In genomic region chr4:8405516-8405875, GRCh38 we compare ENCODE assay signal across 15 cellular contexts. TPM values are rescaled to one million over a fixed set of nuclear protein-coding genes. Genes with fewer than 3 reads are reported as not detected.
DNase-seq lines count a peak whose midpoint lies in the region; ATAC-seq and TF ChIP-seq lines count a peak whose summit lies in the region.
"Had no signal": no experiment of that assay in that cellular context is flagged by ENCODE, and none has a peak within 500 bp of the region (broad histone marks: within the 10 kb centered on the region; RNA-seq: fewer than 3 reads in every experiment).

No MANE protein-coding gene starts in this region.

- H3K4me3 ChIP-seq in left ventricle myocardium inferior (no peak overlapping the region), esophagus muscularis mucosa (no peak overlapping the region), upper lobe of right lung (no peak overlapping the region)
- no peak overlapping the region for H3K4me3 ChIP-seq in effector memory CD4-positive, alpha-beta T cell (ENCODE audit: insufficient read depth, low read depth, low read length, poor library complexity, severe bottlenecking)
- H3K4me3 ChIP-seq: GM23338 had no signal

- TF ChIP-seq EP300 in esophagus muscularis mucosa (IDR thresholded peaks at IDR 0.05) = no peak

- TF ChIP-seq CTCF in left ventricle myocardium inferior (IDR thresholded peaks at IDR 0.05; ENCODE audit: borderline replicate concordance) = no peak
- no peak for TF ChIP-seq CTCF in esophagus muscularis mucosa (IDR thresholded peaks at IDR 0.05)
- TF ChIP-seq CTCF in upper lobe of right lung (IDR thresholded peaks at IDR 0.05) = no peak

- H3K27ac ChIP-seq in left ventricle myocardium inferior (replicated peaks) = peak overlapping the region; percentile 70
- H3K27ac ChIP-seq in esophagus muscularis mucosa (replicated peaks in 1 of 4) = peak overlapping the region; percentile 12 to 88 (median 68)
- H3K27ac ChIP-seq in upper lobe of right lung = no peak overlapping the region
- H3K27ac ChIP-seq in effector memory CD4-positive, alpha-beta T cell (ENCODE audit: insufficient read depth, low read length, poor library complexity, severe bottlenecking) = no peak overlapping the region
- H3K27ac ChIP-seq: C4-2B, HL-60 had no signal

- no peak for TF ChIP-seq POLR2A in esophagus muscularis mucosa (IDR thresholded peaks at IDR 0.05; ENCODE audit: low read depth)

- WGBS in esophagus muscularis mucosa = 72% methylated on average over 4 of the region's 9 CpGs

- H3K36me3 ChIP-seq in left ventricle myocardium inferior (peaks cover 40% of the 10 kb centered on the region), esophagus muscularis mucosa (peaks cover 25 to 67% (median 63%) of the 10 kb centered on the region in 4 donors), upper lobe of right lung (peaks cover 22% of the 10 kb centered on the region)
- H3K36me3 ChIP-seq in effector memory CD4-positive, alpha-beta T cell (ENCODE audit: control insufficient read depth, insufficient read depth, low read length) = peaks cover 8% of the 10 kb centered on the region

- intact Hi-C loops in left ventricle myocardium inferior (cut with micrococcal nuclease) (no loop called here), cardiac septum (cut with DNase I) (no loop called here), esophagus muscularis mucosa (cut with DNase I) (loop anchor here (10.0 kb wide), 1 partner anchor 231 kb away; no protein-coding TSS in a partner anchor), upper lobe of right lung (cut with DNase I) (no loop called here)

- DNase-seq in left ventricle myocardium inferior = no peak
- no peak for DNase-seq in cardiac septum (ENCODE audit: low spot score)
- peak; percentile 9 for DNase-seq in D341Med (ENCODE audit: low spot score)
- DNase-seq in esophagus muscularis mucosa (ENCODE audit: extremely low spot score) = no peak
- DNase-seq in upper lobe of right lung = peak; percentile 40
- DNase-seq in activated CD8-positive, alpha-beta memory T cell treated with anti-CD3 and anti-CD28 coated beads, Interleukin-2, amount 50 U/mL, for 48 hours = no peak
- DNase-seq in effector memory CD4-positive, alpha-beta T cell = no peak
- DNase-seq: CD4-positive, alpha-beta memory T cell; DMS153; DMS79 treated with DMSO at 0.1 percent for 48 hours; GDM1; H7 had no signal

- H3K4me1 ChIP-seq in left ventricle myocardium inferior (peaks cover 76% of the 10 kb centered on the region), esophagus muscularis mucosa (peaks cover 34 to 62% (median 57%) of the 10 kb centered on the region in 4 donors), upper lobe of right lung (peaks cover 12% of the 10 kb centered on the region)
- peaks cover 4% of the 10 kb centered on the region for H3K4me1 ChIP-seq in effector memory CD4-positive, alpha-beta T cell (ENCODE audit: control insufficient read depth, insufficient read depth, low read length, poor library complexity, severe bottlenecking)

- H3K27me3 ChIP-seq in left ventricle myocardium inferior (ENCODE audit: low read depth) = no peaks in the 10 kb centered on the region
- H3K27me3 ChIP-seq in esophagus muscularis mucosa = no peaks in the 10 kb centered on the region
- H3K27me3 ChIP-seq in upper lobe of right lung = no peaks in the 10 kb centered on the region
- H3K27me3 ChIP-seq in effector memory CD4-positive, alpha-beta T cell (replicated peaks; ENCODE audit: control insufficient read depth, insufficient read depth, low read length, poor library complexity, severe bottlenecking) = no peaks in the 10 kb centered on the region

- no peak for ATAC-seq in upper lobe of right lung
- ATAC-seq: GM23338 had no signal

- H3K9me3 ChIP-seq in left ventricle myocardium inferior (replicated peaks) (no peaks in the 10 kb centered on the region), esophagus muscularis mucosa (no peaks in the 10 kb centered on the region), upper lobe of right lung (no peaks in the 10 kb centered on the region)
- H3K9me3 ChIP-seq in effector memory CD4-positive, alpha-beta T cell (ENCODE audit: control insufficient read depth, low read length) = no peaks in the 10 kb centered on the region

RNA-seq across cellular contexts. Expression of gene ACOX3, which starts 35.0 kb away (rescaled TPM):
- 22.0 TPM for total RNA-seq in left ventricle myocardium inferior
- total RNA-seq in cardiac septum = 29.3 TPM
- total RNA-seq in esophagus muscularis mucosa = 10 to 100 TPM; 32.0 to 77.2 (median 43.8) TPM
- total RNA-seq in upper lobe of right lung = 21.6 TPM

RNA-seq across cellular contexts. Expression of gene TRMT44, which starts 35.1 kb away (rescaled TPM):
- total RNA-seq in left ventricle myocardium inferior (9.2 TPM), cardiac septum (9.0 TPM), esophagus muscularis mucosa (10 to 100 TPM; 14.6 to 21.6 (median 19.4) TPM), upper lobe of right lung (24.2 TPM)

Comparison
In these comparisons a context has a peak if more than half of its experiments do, and no peak if none do; other contexts are left out.
1. DNase-seq: peak in D341Med (single experiment) and upper lobe of right lung (single experiment); none in left ventricle myocardium inferior (single experiment), cardiac septum (single experiment), esophagus muscularis mucosa (single experiment), activated CD8-positive, alpha-beta memory T cell treated with anti-CD3 and anti-CD28 coated beads, Interleukin-2, amount 50 U/mL, for 48 hours (single experiment) and effector memory CD4-positive, alpha-beta T cell (0 of 3).
2. H3K27ac ChIP-seq: peak in left ventricle myocardium inferior (single experiment) and esophagus muscularis mucosa (4 of 4); none in upper lobe of right lung (single experiment) and effector memory CD4-positive, alpha-beta T cell (single experiment).